8 cellular contexts compared by ENCODE assay signal in genomic region chrX:104110499-104110951, GRCh38. TPM values are rescaled to one million over a fixed set of nuclear protein-coding genes. Genes with fewer than 3 reads are reported as not detected.
A peak's percentile ranks its signal among the peaks of the same experiment; 100 is the strongest.
DNase-seq lines count a peak whose midpoint lies in the region; ATAC-seq lines count a peak whose summit lies in the region.
"Not testable (repeated sequence)": the region's sequence is repeated elsewhere in the genome, so short reads cannot be mapped to it uniquely, and the experiment has no call there.

No MANE protein-coding gene starts in this region.

- intact Hi-C loops in naive thymus-derived CD4-positive, alpha-beta T cell (cut with micrococcal nuclease): loop anchor here (5.0 kb wide), 2 partner anchors 47 to 193 kb away; partner anchors contain the start of gene SLC25A53 (in 1 of the 2)

- H3K27ac Mint-ChIP-seq in CD4-positive, CD25-positive, alpha-beta regulatory T cell: peak overlapping the region; percentile 84 to 95 (median 87)
- not testable (repeated sequence) for H3K27ac Mint-ChIP-seq in activated naive CD4-positive, alpha-beta T cell treated with anti-CD3 and anti-CD28 coated beads, Interleukin-2, amount 50 U/mL, for 72 hours
- H3K27ac Mint-ChIP-seq in naive thymus-derived CD4-positive, alpha-beta T cell: peak overlapping the region in 8 of 9 donors; percentile 33 to 88 (median 76)

- H3K27me3 Mint-ChIP-seq in CD4-positive, CD25-positive, alpha-beta regulatory T cell; naive thymus-derived CD4-positive, alpha-beta T cell: not testable (repeated sequence)

- peak in 2 of 3 donors; percentile 36 to 38 for DNase-seq in CD4-positive, CD25-positive, alpha-beta regulatory T cell
- DNase-seq in RPMI8226: peak; percentile 10
- not testable (repeated sequence) for DNase-seq in activated naive CD4-positive, alpha-beta T cell treated with anti-CD3 and anti-CD28 coated beads, Interleukin-2, amount 50 U/mL, for 72 hours (ENCODE audit: low spot score in 2 of 2)
- peak in 3 of 9 donors; percentile 9 to 16 (median 10) for DNase-seq in naive thymus-derived CD4-positive, alpha-beta T cell

- not testable (repeated sequence) for H3K36me3 ChIP-seq in CD4-positive, CD25-positive, alpha-beta regulatory T cell (ENCODE audit: control insufficient read depth, insufficient read depth, low read length); naive thymus-derived CD4-positive, alpha-beta T cell (ENCODE audit: control insufficient read depth in 2 of 3, insufficient read depth in 3 of 3, low read length in 3 of 3)

- not testable (repeated sequence) for H3K36me3 Mint-ChIP-seq in CD4-positive, CD25-positive, alpha-beta regulatory T cell; activated naive CD4-positive, alpha-beta T cell treated with anti-CD3 and anti-CD28 coated beads, Interleukin-2, amount 50 U/mL, for 72 hours; naive thymus-derived CD4-positive, alpha-beta T cell

- not testable (repeated sequence) for H3K9me3 Mint-ChIP-seq in CD4-positive, CD25-positive, alpha-beta regulatory T cell; activated naive CD4-positive, alpha-beta T cell treated with anti-CD3 and anti-CD28 coated beads, Interleukin-2, amount 50 U/mL, for 72 hours; naive thymus-derived CD4-positive, alpha-beta T cell

- CTCF ChIA-PET in naive thymus-derived CD4-positive, alpha-beta T cell (lab: Charles Lee): interaction anchor here (1.6 kb wide), 1 partner anchor 12 kb away, joined by 3 read pairs; no protein-coding TSS in a partner anchor

- H3K27ac ChIP-seq in CD4-positive, CD25-positive, alpha-beta regulatory T cell (ENCODE audit: insufficient read depth, low read length, poor library complexity, severe bottlenecking): peak overlapping the region; percentile 78
- not testable (repeated sequence) for H3K27ac ChIP-seq in naive thymus-derived CD4-positive, alpha-beta T cell (ENCODE audit: low read depth, low read length)

- not testable (repeated sequence) for H3K27me3 ChIP-seq in CD4-positive, CD25-positive, alpha-beta regulatory T cell (ENCODE audit: control insufficient read depth, insufficient read depth, low read length); naive thymus-derived CD4-positive, alpha-beta T cell (ENCODE audit: control insufficient read depth in 2 of 2, insufficient read depth in 2 of 2, low read length in 2 of 2)

- H3K4me3 ChIP-seq in CD4-positive, CD25-positive, alpha-beta regulatory T cell (ENCODE audit: low read depth, low read length): peak overlapping the region; percentile 64
- peak overlapping the region; percentile 18 for H3K4me3 ChIP-seq in naive thymus-derived CD4-positive, alpha-beta T cell (ENCODE audit: low read length)

- H3K4me1 ChIP-seq in CD4-positive, CD25-positive, alpha-beta regulatory T cell (ENCODE audit: control insufficient read depth, insufficient read depth, low read length, poor library complexity, severe bottlenecking): peaks cover 41% of the 10 kb centered on the region
- H3K4me1 ChIP-seq in naive thymus-derived CD4-positive, alpha-beta T cell (ENCODE audit: control insufficient read depth in 2 of 2, insufficient read depth in 2 of 2, low read length in 2 of 2): peaks cover 17 to 34% of the 10 kb centered on the region in 2 donors

- POLR2A ChIA-PET in naive thymus-derived CD4-positive, alpha-beta T cell (lab: Charles Lee): interaction anchor here (1.2 to 1.3 kb wide), 3 partner anchors 8 to 11 kb away, joined by 3 to 4 read pairs (median 4); no protein-coding TSS in a partner anchor

- H3K4me3 Mint-ChIP-seq in CD4-positive, CD25-positive, alpha-beta regulatory T cell: peak overlapping the region; percentile 60 to 95 (median 83)
- H3K4me3 Mint-ChIP-seq in naive thymus-derived CD4-positive, alpha-beta T cell: peak overlapping the region in 8 of 10 donors; percentile 30 to 92 (median 42)

- not testable (repeated sequence) for H3K9me3 ChIP-seq in CD4-positive, CD25-positive, alpha-beta regulatory T cell (ENCODE audit: control insufficient read depth in 2 of 2, low read length in 2 of 2); naive thymus-derived CD4-positive, alpha-beta T cell (ENCODE audit: control insufficient read depth in 2 of 3, low read length in 3 of 3)

- peaks cover 11 to 73% (median 32%) of the 10 kb centered on the region in 4 donors for H3K4me1 Mint-ChIP-seq in CD4-positive, CD25-positive, alpha-beta regulatory T cell
- peaks cover 0 to 30% (median 23%) of the 10 kb centered on the region in 7 donors for H3K4me1 Mint-ChIP-seq in naive thymus-derived CD4-positive, alpha-beta T cell

- ATAC-seq in CD4-positive, CD25-positive, alpha-beta regulatory T cell (ENCODE audit: low read depth in 2 of 2): peak; percentile 32 to 44
- ATAC-seq in GM18517 (IDR thresholded peaks at IDR 0.05; ENCODE audit: unreplicated experiment) (peak; percentile 58), GM21390 (IDR thresholded peaks at IDR 0.05; ENCODE audit: unreplicated experiment) (peak; percentile 56), HG02943 (IDR thresholded peaks at IDR 0.05; ENCODE audit: low read depth, unreplicated experiment) (peak; percentile 46), HG03520 (IDR thresholded peaks at IDR 0.05; ENCODE audit: unreplicated experiment) (peak; percentile 47)
- ATAC-seq in activated naive CD4-positive, alpha-beta T cell treated with anti-CD3 and anti-CD28 coated beads, Interleukin-2, amount 50 U/mL, for 72 hours: peak; percentile 42 to 67
- ATAC-seq in naive thymus-derived CD4-positive, alpha-beta T cell: peak; percentile 67

RNA-seq across cellular contexts. Expression of gene ZCCHC18, which starts 1.8 kb away (rescaled TPM):
- total RNA-seq in CD4-positive, CD25-positive, alpha-beta regulatory T cell: 4.3 TPM
- polyA plus RNA-seq in CD4-positive, CD25-positive, alpha-beta regulatory T cell: 1 to 10 TPM; 1.9 to 4.6 (median 4.2) TPM
- 1 to 10 TPM in 1 of 2 donors, under 1 TPM in 1; 0.18 to 1.9 TPM for total RNA-seq in activated naive CD4-positive, alpha-beta T cell treated with anti-CD3 and anti-CD28 coated beads, Interleukin-2, amount 50 U/mL, for 72 hours
- 1 to 10 TPM in 4 of 5 experiments, under 1 TPM in 1; 0.24 to 5.9 (median 2.5) TPM for total RNA-seq in naive thymus-derived CD4-positive, alpha-beta T cell
- polyA plus RNA-seq in naive thymus-derived CD4-positive, alpha-beta T cell: 1 to 10 TPM in 1 of 2 donors, under 1 TPM in 1; 0.83 to 1.0 TPM

RNA-seq across cellular contexts. Expression of gene TMSB15C, which starts 34.5 kb away (rescaled TPM):
- 3.8 TPM for total RNA-seq in CD4-positive, CD25-positive, alpha-beta regulatory T cell
- under 1 TPM; 0.16 to 0.63 (median 0.39) TPM for polyA plus RNA-seq in CD4-positive, CD25-positive, alpha-beta regulatory T cell
- total RNA-seq in activated naive CD4-positive, alpha-beta T cell treated with anti-CD3 and anti-CD28 coated beads, Interleukin-2, amount 50 U/mL, for 72 hours: 1 to 10 TPM; 2.8 to 4.5 TPM
- 1 to 10 TPM; 2.5 to 4.6 (median 4.2) TPM for total RNA-seq in naive thymus-derived CD4-positive, alpha-beta T cell
- 1 to 10 TPM; 1.2 to 1.3 TPM for polyA plus RNA-seq in naive thymus-derived CD4-positive, alpha-beta T cell

RNA-seq across cellular contexts. Expression of gene SLC25A53, which starts 46.3 kb away (rescaled TPM):
- 11.9 TPM for total RNA-seq in CD4-positive, CD25-positive, alpha-beta regulatory T cell
- 10 to 100 TPM in 1 of 4 donors, 1 to 10 TPM in 3; 6.6 to 11.8 (median 7.7) TPM for polyA plus RNA-seq in CD4-positive, CD25-positive, alpha-beta regulatory T cell
- 1 to 10 TPM; 4.2 to 8.1 TPM for total RNA-seq in activated naive CD4-positive, alpha-beta T cell treated with anti-CD3 and anti-CD28 coated beads, Interleukin-2, amount 50 U/mL, for 72 hours
- total RNA-seq in naive thymus-derived CD4-positive, alpha-beta T cell: 10 to 100 TPM in 4 of 5 experiments, 1 to 10 TPM in 1; 7.2 to 18.9 (median 10.4) TPM
- 1 to 10 TPM; 5.6 to 7.0 TPM for polyA plus RNA-seq in naive thymus-derived CD4-positive, alpha-beta T cell

RNA-seq across cellular contexts. Expression of gene FAM199X, which starts 55.7 kb away (rescaled TPM):
- 16.1 TPM for total RNA-seq in CD4-positive, CD25-positive, alpha-beta regulatory T cell
- polyA plus RNA-seq in CD4-positive, CD25-positive, alpha-beta regulatory T cell: 1 to 10 TPM; 7.8 to 9.9 (median 8.5) TPM
- 10 to 100 TPM in 1 of 2 donors, 1 to 10 TPM in 1; 7.3 to 10.6 TPM for total RNA-seq in activated naive CD4-positive, alpha-beta T cell treated with anti-CD3 and anti-CD28 coated beads, Interleukin-2, amount 50 U/mL, for 72 hours
- total RNA-seq in naive thymus-derived CD4-positive, alpha-beta T cell: 10 to 100 TPM; 12.6 to 20.4 (median 13.4) TPM
- polyA plus RNA-seq in naive thymus-derived CD4-positive, alpha-beta T cell: 1 to 10 TPM; 8.2 to 9.4 TPM
